In genomic region chr12:122870867-122871664, GRCh38 we compare ENCODE assay signal across 8 cellular contexts. TPM values are rescaled to one million over a fixed set of nuclear protein-coding genes. Genes with fewer than 3 reads are reported as not detected.
A peak's percentile ranks its signal among the peaks of the same experiment; 100 is the strongest.
DNase-seq lines count a peak whose midpoint lies in the region; ATAC-seq and TF ChIP-seq lines count a peak whose summit lies in the region.

No MANE protein-coding gene starts in this region.

- H3K9me2 ChIP-seq in OCI-LY1 (ENCODE audit: low read depth, low read length), result no peaks in the 10 kb centered on the region

- H3K14ac ChIP-seq in neuronal stem cell (ENCODE audit: low read length), result no peak overlapping the region

- no peaks in the 10 kb centered on the region for H3K79me2 ChIP-seq in OCI-LY1 (ENCODE audit: insufficient read depth, low read length)

- H4K20me1 ChIP-seq in OCI-LY1 (ENCODE audit: insufficient read depth, low read length), result no peaks in the 10 kb centered on the region

- TF ChIP-seq CTCF in OCI-LY1 (IDR thresholded peaks at IDR 0.05; ENCODE audit: low read length), result no peak

- H2BK15ac ChIP-seq in neuronal stem cell (ENCODE audit: low read length), result no peak overlapping the region

- H2BK5ac ChIP-seq in neuronal stem cell (ENCODE audit: low read length), result no peak overlapping the region

- no peak overlapping the region for H2BK120ac ChIP-seq in neuronal stem cell (ENCODE audit: low read depth, low read length)

- H2AFZ ChIP-seq in OCI-LY1 (ENCODE audit: low read length), result no peak overlapping the region
- H2AFZ ChIP-seq in neuronal stem cell (ENCODE audit: low read length), result peak overlapping the region; percentile 27

- no peak overlapping the region for H4K8ac ChIP-seq in neuronal stem cell (ENCODE audit: low read depth, low read length)

- H3K27ac ChIP-seq in OCI-LY1 (ENCODE audit: low read depth, low read length, poor library complexity, severe bottlenecking), result no peak overlapping the region
- peak overlapping the region; percentile 87 for H3K27ac ChIP-seq in epithelial cell of prostate
- H3K27ac ChIP-seq in neuronal stem cell (replicated peaks; ENCODE audit: low read length), result no peak overlapping the region

- no peak overlapping the region for H3K23ac ChIP-seq in neuronal stem cell (ENCODE audit: low read depth, low read length, poor library complexity)

- no peak overlapping the region for H3K9ac ChIP-seq in OCI-LY1 (ENCODE audit: low read length)
- no peak overlapping the region for H3K9ac ChIP-seq in neuronal stem cell (ENCODE audit: low read depth, low read length, poor library complexity)

- WGBS in neuronal stem cell (ENCODE audit: extremely low coverage in 2 of 2, insufficient read length in 2 of 2, insufficient replicate concordance in 1 of 2), 2 donors, result no CpG with 5 or more reads among the region's 15 CpGs

- H3K9me3 ChIP-seq in OCI-LY1 (ENCODE audit: low read length) (no peaks in the 10 kb centered on the region), neuronal stem cell (replicated peaks in 1 of 2; ENCODE audit: control insufficient read depth in 2 of 2, insufficient read depth in 1 of 2, low read depth in 1 of 2, low read length in 2 of 2) (peaks cover 0 to 2% of the 10 kb centered on the region in 2 donors)

- peak overlapping the region; percentile 23 for H3K18ac ChIP-seq in neuronal stem cell (ENCODE audit: low read length)

- no peak overlapping the region for H2BK12ac ChIP-seq in neuronal stem cell (ENCODE audit: low read length)

- H4K91ac ChIP-seq in neuronal stem cell (ENCODE audit: low read depth, low read length, poor library complexity), result no peak overlapping the region

- DNase-seq in CD1c-positive myeloid dendritic cell (ENCODE audit: extremely low spot score) (peak; percentile 43), epithelial cell of prostate (ENCODE audit: low read depth, low spot score) (no peak), neuronal stem cell (ENCODE audit: low spot score) (no peak), GF-D8 (lab: John Stamatoyannopoulos, UW) (no peak), T-helper 1 cell (no peak)
- DNase-seq in stimulated activated CD4-positive, alpha-beta T cell treated with anti-CD3 and anti-CD28 coated beads, Interleukin-2, amount 100 ng/mL, for 48 hours, result no peak

- H2AK5ac ChIP-seq in neuronal stem cell (ENCODE audit: low read depth, low read length), result no peak overlapping the region

- H3K4me2 ChIP-seq in OCI-LY1 (ENCODE audit: low read length) (peak overlapping the region; percentile 26; the same call in 1 of the 2 replicates), neuronal stem cell (ENCODE audit: insufficient read depth, low read length, poor library complexity, severe bottlenecking) (no peak overlapping the region)

- H3K4ac ChIP-seq in neuronal stem cell (ENCODE audit: low read length), result no peak overlapping the region

- no peaks in the 10 kb centered on the region for H3K79me1 ChIP-seq in neuronal stem cell (ENCODE audit: low read depth, low read length)

- H3F3A ChIP-seq in OCI-LY1 (ENCODE audit: insufficient read depth, low read length), result no peaks in the 10 kb centered on the region

- H3K27me3 ChIP-seq in OCI-LY1 (ENCODE audit: insufficient read depth, low read length) (peaks cover 21% of the 10 kb centered on the region; the same call in 1 of the 2 replicates), neuronal stem cell (ENCODE audit: control insufficient read depth in 3 of 3, insufficient read depth in 3 of 3, low read depth in 1 of 3, low read length in 3 of 3) (no peaks in the 10 kb centered on the region)

- H3K36me3 ChIP-seq in OCI-LY1 (ENCODE audit: insufficient read depth, low read length) (no peaks in the 10 kb centered on the region), neuronal stem cell (replicated peaks in 1 of 2; ENCODE audit: control insufficient read depth in 2 of 2, insufficient read depth in 2 of 2, low read length in 2 of 2) (peaks cover 25 to 47% of the 10 kb centered on the region in 2 donors)

- no peak for ATAC-seq in GM18907 (IDR thresholded peaks at IDR 0.05; ENCODE audit: unreplicated experiment)

- H3K4me1 ChIP-seq in OCI-LY1 (ENCODE audit: insufficient read depth, low read length, severe bottlenecking) (peaks cover 9% of the 10 kb centered on the region), neuronal stem cell (ENCODE audit: control insufficient read depth in 2 of 2, insufficient read depth in 1 of 2, low read depth in 1 of 2, low read length in 2 of 2) (peaks cover 30 to 43% of the 10 kb centered on the region in 2 donors)

- H3K4me3 ChIP-seq in OCI-LY1 (ENCODE audit: low read depth, low read length, poor library complexity, severe bottlenecking) (no peak overlapping the region), neuronal stem cell (ENCODE audit: low read length in 2 of 2) (peak overlapping the region in 1 of 2 donors; percentile 33)

RNA-seq across cellular contexts. Expression of gene VPS37B, which starts 24.9 kb away (rescaled TPM):
- polyA plus RNA-seq in neuronal stem cell (2013, experiment 1 of 2), result 26.4 TPM
- polyA plus RNA-seq in neuronal stem cell (2013, experiment 2 of 2), result 26.7 TPM

RNA-seq across cellular contexts. Expression of gene HIP1R, which starts 35.8 kb away (rescaled TPM):
- polyA plus RNA-seq in neuronal stem cell (2013, experiment 1 of 2), result 16.8 TPM
- polyA plus RNA-seq in neuronal stem cell (2013, experiment 2 of 2), result 16.3 TPM
